1 cellular context compared by ENCODE assay signal in genomic region chr4:24471623-24472510, GRCh38.
TF ChIP-seq lines count a peak whose summit lies in the region.

No MANE protein-coding gene starts in this region.

TF ChIP-seq in SK-N-SH treated with all-trans-retinoic acid at 6 μM for 48 hours, 23 proteins besides CTCF, POLR2A, EP300 and RAD21 (continued from another document):
- TF ChIP-seq TSHZ2 (CRISPR knock-in tag; IDR thresholded peaks at IDR 0.05) (no peak), ARNTL (CRISPR knock-in tag; IDR thresholded peaks at IDR 0.05; ENCODE audit: borderline replicate concordance, low read depth) (no peak), RARB (CRISPR knock-in tag; IDR thresholded peaks at IDR 0.05) (no peak), TCF4 (CRISPR knock-in tag; IDR thresholded peaks at IDR 0.05; ENCODE audit: borderline replicate concordance) (no peak)
